1 cellular context compared by ENCODE assay signal in the genomic region with DNA sequence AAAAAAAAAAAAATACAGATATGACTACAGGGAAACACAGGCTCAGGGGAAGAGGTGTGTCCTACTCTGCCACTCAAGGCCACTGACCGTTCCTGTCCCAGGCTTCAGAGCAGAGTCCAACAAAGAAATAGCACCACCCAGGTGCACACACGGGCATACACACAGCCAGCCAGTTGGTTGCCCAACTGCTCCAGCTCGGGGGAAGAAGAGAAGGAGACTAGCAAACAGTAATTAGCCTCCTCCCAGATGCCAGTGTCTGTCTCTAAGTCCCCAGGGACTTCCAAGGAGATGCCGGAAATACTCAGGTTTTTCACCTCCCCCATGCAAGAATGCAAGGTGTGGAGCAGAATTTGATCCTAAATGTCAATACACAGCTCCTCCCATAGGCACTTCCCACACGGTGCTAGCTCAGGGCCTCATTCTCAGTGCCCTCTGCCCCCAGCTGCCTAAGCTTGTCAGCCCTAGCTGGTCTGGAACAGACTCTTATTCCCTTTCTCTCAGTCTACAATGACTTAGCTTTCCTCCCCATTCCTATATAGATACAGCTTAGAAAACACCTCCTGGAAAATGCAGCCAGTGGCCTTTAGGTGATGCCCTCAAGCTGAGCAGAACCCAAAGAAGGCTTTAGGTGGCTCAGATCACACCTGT.
TF ChIP-seq lines count a peak whose summit lies in the region.

No MANE protein-coding gene starts in this region.

TF ChIP-seq in HepG2, 621 proteins besides CTCF, POLR2A, EP300 and RAD21 (continued from another document and continues in another):
- TF ChIP-seq ZFP91 (CRISPR knock-in tag; IDR thresholded peaks at IDR 0.05; ENCODE audit: borderline replicate concordance) = peak; percentile 31; the same call in 1 of the 2 replicates
- TF ChIP-seq GATAD2A (CRISPR knock-in tag; IDR thresholded peaks at IDR 0.05) = peak; percentile 73
- TF ChIP-seq, protein P1, sequence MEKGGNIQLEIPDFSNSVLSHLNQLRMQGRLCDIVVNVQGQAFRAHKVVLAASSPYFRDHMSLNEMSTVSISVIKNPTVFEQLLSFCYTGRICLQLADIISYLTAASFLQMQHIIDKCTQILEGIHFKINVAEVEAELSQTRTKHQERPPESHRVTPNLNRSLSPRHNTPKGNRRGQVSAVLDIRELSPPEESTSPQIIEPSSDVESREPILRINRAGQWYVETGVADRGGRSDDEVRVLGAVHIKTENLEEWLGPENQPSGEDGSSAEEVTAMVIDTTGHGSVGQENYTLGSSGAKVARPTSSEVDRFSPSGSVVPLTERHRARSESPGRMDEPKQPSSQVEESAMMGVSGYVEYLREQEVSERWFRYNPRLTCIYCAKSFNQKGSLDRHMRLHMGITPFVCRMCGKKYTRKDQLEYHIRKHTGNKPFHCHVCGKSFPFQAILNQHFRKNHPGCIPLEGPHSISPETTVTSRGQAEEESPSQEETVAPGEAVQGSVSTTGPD (CRISPR knock-in tag; IDR thresholded peaks at IDR 0.05) = no peak
- peak; percentile 77; the same call in 1 of the 2 replicates for TF ChIP-seq ZNF772 (CRISPR knock-in tag; IDR thresholded peaks at IDR 0.05)
- TF ChIP-seq ZNF224 (CRISPR knock-in tag; IDR thresholded peaks at IDR 0.05) = peak; percentile 59; the same call in 1 of the 2 replicates
- TF ChIP-seq, protein P2, sequence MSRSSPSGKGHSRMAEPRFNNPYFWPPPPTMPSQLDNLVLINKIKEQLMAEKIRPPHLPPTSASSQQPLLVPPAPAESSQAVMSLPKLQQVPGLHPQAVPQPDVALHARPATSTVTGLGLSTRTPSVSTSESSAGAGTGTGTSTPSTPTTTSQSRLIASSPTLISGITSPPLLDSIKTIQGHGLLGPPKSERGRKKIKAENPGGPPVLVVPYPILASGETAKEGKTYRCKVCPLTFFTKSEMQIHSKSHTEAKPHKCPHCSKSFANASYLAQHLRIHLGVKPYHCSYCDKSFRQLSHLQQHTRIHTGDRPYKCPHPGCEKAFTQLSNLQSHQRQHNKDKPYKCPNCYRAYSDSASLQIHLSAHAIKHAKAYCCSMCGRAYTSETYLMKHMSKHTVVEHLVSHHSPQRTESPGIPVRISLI (CRISPR knock-in tag; IDR thresholded peaks at IDR 0.05; ENCODE audit: borderline replicate concordance) = peak; percentile 97
- TF ChIP-seq ZGPAT (CRISPR knock-in tag; IDR thresholded peaks at IDR 0.05) = peak; percentile 73
- 0 out of 2 replicates have a peak, but pooled peaks have one; percentile 18 for TF ChIP-seq ZNF775 (CRISPR knock-in tag; IDR thresholded peaks at IDR 0.05; ENCODE audit: borderline replicate concordance)
- TF ChIP-seq DPF2 (CRISPR knock-in tag; IDR thresholded peaks at IDR 0.05; ENCODE audit: borderline replicate concordance, low read depth) = peak; percentile 58
- TF ChIP-seq ATF7 (IDR thresholded peaks at IDR 0.05) = 0 out of 2 replicates have a peak, but pooled peaks have one; percentile 7
- TF ChIP-seq ATF7 (CRISPR knock-in tag; IDR thresholded peaks at IDR 0.05) = 0 out of 2 replicates have a peak, but pooled peaks have one; percentile 52
- TF ChIP-seq HMG20A (CRISPR knock-in tag; IDR thresholded peaks at IDR 0.05; ENCODE audit: borderline replicate concordance) = peak; percentile 53
- peak; percentile 68; the same call in 1 of the 2 replicates for TF ChIP-seq ZNF710 (CRISPR knock-in tag; IDR thresholded peaks at IDR 0.05; ENCODE audit: borderline replicate concordance)
- no peak for TF ChIP-seq NONO (IDR thresholded peaks at IDR 0.05)
- TF ChIP-seq NONO (CRISPR knock-in tag; conservative IDR thresholded peaks at IDR 0.05) = peak; percentile 78
- peak; percentile 47 for TF ChIP-seq MEF2D (CRISPR knock-in tag; IDR thresholded peaks at IDR 0.05)
- TF ChIP-seq GABPB1 (CRISPR knock-in tag; IDR thresholded peaks at IDR 0.05) = peak; percentile 21; the same call in 1 of the 2 replicates
- no peak for TF ChIP-seq ZSCAN5A (CRISPR knock-in tag; IDR thresholded peaks at IDR 0.05; ENCODE audit: borderline replicate concordance)
- peak; percentile 39; the same call in 1 of the 2 replicates for TF ChIP-seq RCOR2 (CRISPR knock-in tag; IDR thresholded peaks at IDR 0.05)
- TF ChIP-seq DMAP1 (CRISPR knock-in tag; IDR thresholded peaks at IDR 0.05) = 0 out of 2 replicates have a peak, but pooled peaks have one; percentile 47
- TF ChIP-seq, protein P3, sequence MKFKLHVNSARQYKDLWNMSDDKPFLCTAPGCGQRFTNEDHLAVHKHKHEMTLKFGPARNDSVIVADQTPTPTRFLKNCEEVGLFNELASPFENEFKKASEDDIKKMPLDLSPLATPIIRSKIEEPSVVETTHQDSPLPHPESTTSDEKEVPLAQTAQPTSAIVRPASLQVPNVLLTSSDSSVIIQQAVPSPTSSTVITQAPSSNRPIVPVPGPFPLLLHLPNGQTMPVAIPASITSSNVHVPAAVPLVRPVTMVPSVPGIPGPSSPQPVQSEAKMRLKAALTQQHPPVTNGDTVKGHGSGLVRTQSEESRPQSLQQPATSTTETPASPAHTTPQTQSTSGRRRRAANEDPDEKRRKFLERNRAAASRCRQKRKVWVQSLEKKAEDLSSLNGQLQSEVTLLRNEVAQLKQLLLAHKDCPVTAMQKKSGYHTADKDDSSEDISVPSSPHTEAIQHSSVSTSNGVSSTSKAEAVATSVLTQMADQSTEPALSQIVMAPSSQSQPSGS (CRISPR knock-in tag; IDR thresholded peaks at IDR 0.05) = peak; percentile 50; the same call in 1 of the 2 replicates
- TF ChIP-seq ZNF264 (CRISPR knock-in tag; IDR thresholded peaks at IDR 0.05) = peak; percentile 80; the same call in 1 of the 2 replicates
- peak; percentile 43 for TF ChIP-seq STAG1 (CRISPR knock-in tag; IDR thresholded peaks at IDR 0.05)
- peak; percentile 49; the same call in 1 of the 2 replicates for TF ChIP-seq ZNF609 (CRISPR knock-in tag; IDR thresholded peaks at IDR 0.05; ENCODE audit: borderline replicate concordance)
- TF ChIP-seq SYNCRIP (IDR thresholded peaks at IDR 0.05; ENCODE audit: insufficient read depth, low read depth, low read length) = no peak
- TF ChIP-seq SAP130 (CRISPR knock-in tag; IDR thresholded peaks at IDR 0.05; ENCODE audit: low read depth) = peak; percentile 86
- TF ChIP-seq, protein P4, sequence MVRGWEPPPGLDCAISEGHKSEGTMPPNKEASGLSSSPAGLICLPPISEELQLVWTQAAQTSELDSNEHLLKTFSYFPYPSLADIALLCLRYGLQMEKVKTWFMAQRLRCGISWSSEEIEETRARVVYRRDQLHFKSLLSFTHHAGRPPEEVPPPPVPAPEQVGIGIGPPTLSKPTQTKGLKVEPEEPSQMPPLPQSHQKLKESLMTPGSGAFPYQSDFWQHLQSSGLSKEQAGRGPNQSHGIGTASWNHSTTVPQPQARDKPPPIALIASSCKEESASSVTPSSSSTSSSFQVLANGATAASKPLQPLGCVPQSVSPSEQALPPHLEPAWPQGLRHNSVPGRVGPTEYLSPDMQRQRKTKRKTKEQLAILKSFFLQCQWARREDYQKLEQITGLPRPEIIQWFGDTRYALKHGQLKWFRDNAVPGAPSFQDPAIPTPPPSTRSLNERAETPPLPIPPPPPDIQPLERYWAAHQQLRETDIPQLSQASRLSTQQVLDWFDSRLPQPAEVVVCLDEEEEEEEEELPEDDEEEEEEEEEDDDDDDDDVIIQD (CRISPR knock-in tag; IDR thresholded peaks at IDR 0.05; ENCODE audit: low read depth) = peak; percentile 29; the same call in 1 of the 2 replicates
- peak; percentile 71; the same call in 1 of the 2 replicates for TF ChIP-seq POLR2G (IDR thresholded peaks at IDR 0.05; ENCODE audit: low read depth, low read length)
- TF ChIP-seq FOXC1 (CRISPR knock-in tag; IDR thresholded peaks at IDR 0.05; ENCODE audit: borderline replicate concordance) = 0 out of 2 replicates have a peak, but pooled peaks have one; percentile 59
